8 cellular contexts compared by ENCODE assay signal in genomic region chr2:127106998-127107621, GRCh38.
DNase-seq lines count a peak whose midpoint lies in the region; ATAC-seq and TF ChIP-seq lines count a peak whose summit lies in the region.

Gene BIN1, minus strand, starts transcription at chr2:127107154. Its CDS starts 211 bp downstream, at chr2:127106943.

- H3K9me3 Mint-ChIP-seq in effector memory CD8-positive, alpha-beta T cell = no peaks in the 10 kb centered on the region
- H3K9me3 Mint-ChIP-seq in memory B cell = no peaks in the 10 kb centered on the region

- H3K27ac Mint-ChIP-seq in effector memory CD8-positive, alpha-beta T cell = peak within 1 kb of the TSS; percentile 65 to 80
- peak within 1 kb of the TSS; percentile 55 for H3K27ac Mint-ChIP-seq in memory B cell

- H3K36me3 Mint-ChIP-seq in effector memory CD8-positive, alpha-beta T cell (ENCODE audit: insufficient read depth) = no peaks in the 10 kb centered on the region
- H3K36me3 Mint-ChIP-seq in memory B cell = no peaks in the 10 kb centered on the region

- no peak for TF ChIP-seq CTCF in AG10803 (conservative IDR thresholded peaks at IDR 0.05; ENCODE audit: low read length)

- H3K4me1 Mint-ChIP-seq in effector memory CD8-positive, alpha-beta T cell (ENCODE audit: low read depth in 2 of 2) = peaks cover 0 to 5% of the 10 kb centered on the region in 2 donors
- peaks cover 4% of the 10 kb centered on the region for H3K4me1 Mint-ChIP-seq in memory B cell

- H3K4me3 ChIP-seq in AG10803 (ENCODE audit: low read length) = peak within 1 kb of the TSS; percentile 84

- ATAC-seq in GM19023 (IDR thresholded peaks at IDR 0.05; ENCODE audit: unreplicated experiment) (peak; percentile 93), HG03196 (IDR thresholded peaks at IDR 0.05; ENCODE audit: unreplicated experiment) (peak; percentile 78), memory B cell (ENCODE audit: low read depth) (peak; percentile 82)
- ATAC-seq in effector memory CD8-positive, alpha-beta T cell (replicated peaks) = peak; percentile 91

- H3K4me3 Mint-ChIP-seq in effector memory CD8-positive, alpha-beta T cell = peak within 1 kb of the TSS; percentile 92 to 94
- peak within 1 kb of the TSS; percentile 95 for H3K4me3 Mint-ChIP-seq in memory B cell

- peak; percentile 84 for DNase-seq in AG10803 (ENCODE audit: low read depth)
- DNase-seq in NCI-H69 (lab: John Stamatoyannopoulos, UW) = peak; percentile 70
- peak; percentile 35 to 43 for DNase-seq in activated CD8-positive, alpha-beta memory T cell treated with anti-CD3 and anti-CD28 coated beads for 4 hours (ENCODE audit: low read depth in 2 of 2)
- peak; percentile 54 to 63 (median 58) for DNase-seq in effector memory CD8-positive, alpha-beta T cell
- DNase-seq in memory B cell (ENCODE audit: low spot score in 2 of 2) = peak; percentile 52 to 67
- DNase-seq in stimulated activated CD4-positive, alpha-beta T cell treated with anti-CD3 and anti-CD28 coated beads, TNF-alpha, amount 100 ng/mL, for 48 hours (ENCODE audit: low read depth in 3 of 3) = peak in 2 of 3 donors; percentile 52 to 63

- H3K27me3 Mint-ChIP-seq in effector memory CD8-positive, alpha-beta T cell = peaks cover 12 to 23% of the 10 kb centered on the region in 2 donors
- H3K27me3 Mint-ChIP-seq in memory B cell = peaks cover 2% of the 10 kb centered on the region

Comparison
In these comparisons a context has a peak if more than half of its experiments do, and no peak if none do; other contexts are left out.
1. Peak in every context shown above with its lines: DNase-seq, ATAC-seq and H3K4me3 ChIP-seq.